ENCODE assay signal across 24 cellular contexts in genomic region chr18:59032308-59032707, GRCh38.
"Had no signal": no experiment of that assay in that cellular context is flagged by ENCODE, and none has a peak within 500 bp of the region (broad histone marks: within the 10 kb centered on the region; RNA-seq: fewer than 3 reads in every experiment).

No MANE protein-coding gene starts in this region.

- H3K4me3 ChIP-seq: coronary artery, mucosa of descending colon, pancreas, right lobe of liver, smooth muscle cell, suprapubic skin, transverse colon, upper lobe of right lung, uterus had no signal

- FAIRE-seq: endometrium, frontal cortex, keratinocyte, pancreas had no signal

- H3K4me1 ChIP-seq: pancreas, right lobe of liver, transverse colon, upper lobe of right lung, uterus had no signal

- DNase-seq: dermis blood vessel endothelial cell; effector memory CD4-positive, alpha-beta T cell; mesenchymal stem cell; mucosa of descending colon; naive B cell; pancreas; right lobe of liver; stimulated activated CD4-positive, alpha-beta T cell treated with anti-CD3 and anti-CD28 coated beads, Interleukin-12 subunit alpha, Interleukin-12 subunit beta, amount 100 ng/mL, for 4 hours; stimulated activated CD4-positive, alpha-beta T cell treated with anti-CD3 and anti-CD28 coated beads, Interleukin-1b, Interleukin-23, amount 100 ng/mL, for 48 hours; stimulated activated CD4-positive, alpha-beta T cell treated with anti-CD3 and anti-CD28 coated beads, Interleukin-4, amount 100 ng/mL, for 24 hours; stimulated activated naive CD8-positive, alpha-beta T cell treated with anti-CD3 and anti-CD28 coated beads, Interleukin-15, Interleukin-2, amounts not matched to agents 100 U/mL and 50 U/mL, for 24 hours; transverse colon; upper lobe of right lung; uterus had no signal

- H3K4me3 Mint-ChIP-seq: mesothelial cell of epicardium; naive B cell; nephron; stimulated activated memory B cell treated with anti-CD40 and anti-IgM and Interleukin-4, amounts not matched to agents 10 μg/mL and 1 μg/mL and 100 μg/mL, for 72 hours had no signal

- ATAC-seq: mucosa of descending colon; pancreas; right lobe of liver; stimulated activated memory B cell treated with anti-CD40 and anti-IgM and Interleukin-4, amounts not matched to agents 10 μg/mL and 1 μg/mL and 100 μg/mL, for 72 hours; stimulated activated naive CD8-positive, alpha-beta T cell treated with anti-CD3 and anti-CD28 coated beads, Interleukin-15, Interleukin-2, amounts not matched to agents 100 U/mL and 50 U/mL, for 24 hours; upper lobe of right lung had no signal

- H3K36me3 ChIP-seq: neutrophil, pancreas, right lobe of liver, suprapubic skin, transverse colon, upper lobe of right lung, uterus had no signal

- H3K27me3 Mint-ChIP-seq: stimulated activated memory B cell treated with anti-CD40 and anti-IgM and Interleukin-4, amounts not matched to agents 10 μg/mL and 1 μg/mL and 100 μg/mL, for 72 hours had no signal

- H3K9me3 Mint-ChIP-seq: mesothelial cell of epicardium; naive B cell; nephron; stimulated activated memory B cell treated with anti-CD40 and anti-IgM and Interleukin-4, amounts not matched to agents 10 μg/mL and 1 μg/mL and 100 μg/mL, for 72 hours had no signal

- H3K36me3 Mint-ChIP-seq: mesothelial cell of epicardium; naive B cell; stimulated activated memory B cell treated with anti-CD40 and anti-IgM and Interleukin-4, amounts not matched to agents 10 μg/mL and 1 μg/mL and 100 μg/mL, for 72 hours had no signal

- H3K27ac Mint-ChIP-seq: mesothelial cell of epicardium; nephron; stimulated activated memory B cell treated with anti-CD40 and anti-IgM and Interleukin-4, amounts not matched to agents 10 μg/mL and 1 μg/mL and 100 μg/mL, for 72 hours had no signal

- H3K27me3 ChIP-seq: neutrophil, pancreas, right lobe of liver, suprapubic skin, transverse colon, upper lobe of right lung, uterus had no signal

- H3K27ac ChIP-seq: neutrophil, pancreas, right lobe of liver, suprapubic skin, transverse colon, upper lobe of right lung, uterus had no signal

- H3K9me3 ChIP-seq: mucosa of descending colon, neutrophil, pancreas, right lobe of liver, suprapubic skin, transverse colon, upper lobe of right lung, uterus had no signal
